ENCODE assay signal across 8 cellular contexts in genomic region chr1:46616277-46617107, GRCh38. TPM values are rescaled to one million over a fixed set of nuclear protein-coding genes. Genes with fewer than 3 reads are reported as not detected.
A peak's percentile ranks its signal among the peaks of the same experiment; 100 is the strongest.
DNase-seq lines count a peak whose midpoint lies in the region; ATAC-seq and TF ChIP-seq lines count a peak whose summit lies in the region.

MOB3C (minus strand) TSS chr1:46616811; CDS start chr1:46613321, 3,490 bp downstream.

- peak within 1 kb of the TSS; percentile 86 for H3K27ac ChIP-seq in osteoblast (ENCODE audit: low read depth, low read length)
- peak within 1 kb of the TSS; percentile 93 to 96 for H3K27ac ChIP-seq in testis

- H3K27me3 Mint-ChIP-seq in activated naive CD4-positive, alpha-beta T cell treated with anti-CD3 and anti-CD28 coated beads, Interleukin-2, amount 50 U/mL, for 24 hours, result no peaks in the 10 kb centered on the region

- H3K4me1 Mint-ChIP-seq in activated naive CD4-positive, alpha-beta T cell treated with anti-CD3 and anti-CD28 coated beads, Interleukin-2, amount 50 U/mL, for 24 hours, result peaks cover 48% of the 10 kb centered on the region

- no peaks in the 10 kb centered on the region for H3K36me3 Mint-ChIP-seq in activated naive CD4-positive, alpha-beta T cell treated with anti-CD3 and anti-CD28 coated beads, Interleukin-2, amount 50 U/mL, for 24 hours

- H4K20me1 ChIP-seq in osteoblast (ENCODE audit: insufficient read depth, low read length), result peaks cover 24% of the 10 kb centered on the region

- peak; percentile 92 for DNase-seq in AG08395 (ENCODE audit: low spot score)
- DNase-seq in SK-MEL-5 (ENCODE audit: low read depth, low spot score), result peak; percentile 75
- DNase-seq in glomerular endothelial cell (ENCODE audit: extremely low read depth, low read depth, low spot score), result no peak
- peak; percentile 96 for DNase-seq in osteoblast (ENCODE audit: insufficient read length, low spot score, missing footprints)
- DNase-seq in testis, result peak; percentile 91

- H3K9me3 ChIP-seq in osteoblast (ENCODE audit: low read depth, low read length) (no peaks in the 10 kb centered on the region), testis (no peaks in the 10 kb centered on the region)

- peak within 1 kb of the TSS; percentile 85 for H3K4me2 ChIP-seq in osteoblast (ENCODE audit: insufficient read depth, low read length)

- in situ Hi-C loops in GM18951 (cut with MboI; ENCODE audit: low sequenced_read_pairs, unreplicated experiment) (no loop called here), SK-MEL-5 (cut with HindIII; ENCODE audit: low pct_unique_long_range_greater_than_20kb, low sequenced_read_pairs) (no loop called here)

- H3K36me3 ChIP-seq in osteoblast (ENCODE audit: insufficient read depth, low read length) (peaks cover 6% of the 10 kb centered on the region), testis (ENCODE audit: low read depth, missing control alignments) (no peaks in the 10 kb centered on the region)

- TF ChIP-seq POLR2A in GM18951 (IDR thresholded peaks at IDR 0.05; ENCODE audit: extremely low read depth, insufficient read depth, insufficient read length) (peak; percentile 70), testis (IDR thresholded peaks at IDR 0.05) (peak; percentile 33)

- ATAC-seq in HG03175 (IDR thresholded peaks at IDR 0.05; ENCODE audit: unreplicated experiment), result peak; percentile 64

- intact Hi-C loops in testis (cut with DNase I; ENCODE audit: low total_unique reads), result no loop called here

- peak within 1 kb of the TSS; percentile 89 for H3K27ac Mint-ChIP-seq in activated naive CD4-positive, alpha-beta T cell treated with anti-CD3 and anti-CD28 coated beads, Interleukin-2, amount 50 U/mL, for 24 hours

- peaks cover 34% of the 10 kb centered on the region for H3K79me2 ChIP-seq in osteoblast (ENCODE audit: insufficient read depth, low read length)

- H3K27me3 ChIP-seq in osteoblast (ENCODE audit: insufficient read depth, low read length) (no peaks in the 10 kb centered on the region), testis (no peaks in the 10 kb centered on the region)

- peak within 1 kb of the TSS; percentile 90 for H3K4me3 Mint-ChIP-seq in activated naive CD4-positive, alpha-beta T cell treated with anti-CD3 and anti-CD28 coated beads, Interleukin-2, amount 50 U/mL, for 24 hours

- no peak for TF ChIP-seq CTCF in osteoblast (IDR thresholded peaks at IDR 0.05; ENCODE audit: extremely low read depth, low read depth, low read length)
- TF ChIP-seq CTCF in testis (IDR thresholded peaks at IDR 0.05), result no peak

- H3K4me1 ChIP-seq in osteoblast (ENCODE audit: insufficient read depth, low read length), result peaks cover 38% of the 10 kb centered on the region
- H3K4me1 ChIP-seq in testis, result peaks cover 28% of the 10 kb centered on the region

- 0 to 1% methylated on average over 14 to 61 of the region's 62 CpGs for WGBS in testis, 2 donors

- H3K4me3 ChIP-seq in osteoblast (ENCODE audit: insufficient read depth, low read length) (peak within 1 kb of the TSS; percentile 90), testis (peak within 1 kb of the TSS; percentile 79 to 91)

- H3K9me3 Mint-ChIP-seq in activated naive CD4-positive, alpha-beta T cell treated with anti-CD3 and anti-CD28 coated beads, Interleukin-2, amount 50 U/mL, for 24 hours, result no peaks in the 10 kb centered on the region

- H2AFZ ChIP-seq in osteoblast (ENCODE audit: low read length), result peak within 1 kb of the TSS; percentile 92

RNA-seq across cellular contexts. Expression of gene MOB3C, which starts in this region (rescaled TPM):
- 4.6 and 4.8 TPM in 2 replicates for total RNA-seq in SK-MEL-5 (2014; rRNA removed; shearing (Covaris generic))
- 6.1 and 7.4 TPM in 2 replicates for polyA plus RNA-seq in SK-MEL-5 (2015; cell fraction: cytosol; rRNA removed)
- polyA plus RNA-seq in SK-MEL-5 (2015; cell fraction: nucleus; rRNA removed), result 10.1 and 11.3 TPM in 2 replicates
- total RNA-seq in glomerular endothelial cell, result 5.7 and 15.2 TPM in 2 replicates
- 8.3 and 8.7 TPM in 2 replicates for total RNA-seq in osteoblast
- 10 to 100 TPM in 1 of 2 donors, 1 to 10 TPM in 1; 8.3 to 16.0 TPM for total RNA-seq in testis
- 13.2 TPM for polyA plus RNA-seq in testis (ENCODE audit: insufficient read depth, low read depth, low replicate concordance)
